In genomic region chr21:32008714-32009113, GRCh38 we compare ENCODE assay signal across 9 cellular contexts.
"Had no signal": no experiment of that assay in that cellular context is flagged by ENCODE, and none has a peak within 500 bp of the region (broad histone marks: within the 10 kb centered on the region; RNA-seq: fewer than 3 reads in every experiment).

No MANE protein-coding gene starts in this region.

- H3K27ac Mint-ChIP-seq: IgD-negative memory B cell had no signal

- H3K9me3 ChIP-seq: HAP-1 had no signal

- H3K4me1 ChIP-seq: HAP-1 had no signal

- H3K36me3 Mint-ChIP-seq: IgD-negative memory B cell had no signal

- DNase-seq: GM23248, GOT3, H7, Kasumi-1, KG1 had no signal

- H3K27me3 Mint-ChIP-seq: IgD-negative memory B cell had no signal

- H3K4me3 ChIP-seq: GM23248, HAP-1 had no signal

- H3K4me1 Mint-ChIP-seq: IgD-negative memory B cell had no signal

- H3K36me3 ChIP-seq: HAP-1 had no signal

- H3K4me3 Mint-ChIP-seq: IgD-negative memory B cell had no signal

- ATAC-seq: HCT116, HepG2 had no signal
